26 cellular contexts compared by ENCODE assay signal in genomic region chr16:892006-892405, GRCh38.
"Had no signal": no experiment of that assay in that cellular context is flagged by ENCODE, and none has a peak within 500 bp of the region (broad histone marks: within the 10 kb centered on the region; RNA-seq: fewer than 3 reads in every experiment).

No MANE protein-coding gene starts in this region.

- H3K36me3 Mint-ChIP-seq: natural killer cell, type B pancreatic cell had no signal

- H3K9me3 ChIP-seq: pancreas, prostate gland, right atrium auricular region, right lobe of liver, sigmoid colon, stomach, thoracic aorta, thyroid gland, tibial nerve, upper lobe of right lung, uterus had no signal

- H3K4me1 ChIP-seq: pancreas, prostate gland, right lobe of liver, thyroid gland, upper lobe of right lung, uterus had no signal

- H3K36me3 ChIP-seq: pancreas, prostate gland, right atrium auricular region, right lobe of liver, uterus had no signal

- H3K27ac Mint-ChIP-seq: naive thymus-derived CD4-positive, alpha-beta T cell; natural killer cell; nephron; stimulated activated effector memory CD8-positive, alpha-beta T cell treated with anti-CD3 and anti-CD28 coated beads, Interleukin-12 subunit alpha, Interleukin-12 subunit beta, amount 100 ng/mL, for 72 hours; stimulated activated naive B cell treated with anti-CD40 and anti-IgM and Interleukin-4, amounts not matched to agents 10 μg/mL and 1 μg/mL and 100 μg/mL, for 72 hours; stimulated activated naive CD8-positive, alpha-beta T cell treated with anti-CD3 and anti-CD28 coated beads, Interleukin-15, Interleukin-2, amounts not matched to agents 100 ng/mL and 50 ng/mL, for 24 hours; type B pancreatic cell had no signal

- H3K27me3 Mint-ChIP-seq: naive thymus-derived CD4-positive, alpha-beta T cell; stimulated activated naive B cell treated with anti-CD40 and anti-IgM and Interleukin-4, amounts not matched to agents 10 μg/mL and 1 μg/mL and 100 μg/mL, for 72 hours; stimulated activated naive CD8-positive, alpha-beta T cell treated with anti-CD3 and anti-CD28 coated beads, Interleukin-15, Interleukin-2, amounts not matched to agents 100 ng/mL and 50 ng/mL, for 24 hours; type B pancreatic cell had no signal

- H3K4me3 Mint-ChIP-seq: naive thymus-derived CD4-positive, alpha-beta T cell; natural killer cell; nephron; stimulated activated effector memory CD8-positive, alpha-beta T cell treated with anti-CD3 and anti-CD28 coated beads, Interleukin-12 subunit alpha, Interleukin-12 subunit beta, amount 100 ng/mL, for 72 hours; stimulated activated naive B cell treated with anti-CD40 and anti-IgM and Interleukin-4, amounts not matched to agents 10 μg/mL and 1 μg/mL and 100 μg/mL, for 72 hours; stimulated activated naive CD8-positive, alpha-beta T cell treated with anti-CD3 and anti-CD28 coated beads, Interleukin-15, Interleukin-2, amounts not matched to agents 100 ng/mL and 50 ng/mL, for 24 hours; type B pancreatic cell had no signal

- H3K4me1 Mint-ChIP-seq: natural killer cell; stimulated activated naive B cell treated with anti-CD40 and anti-IgM and Interleukin-4, amounts not matched to agents 10 μg/mL and 1 μg/mL and 100 μg/mL, for 72 hours had no signal

- ATAC-seq: naive thymus-derived CD4-positive, alpha-beta T cell; natural killer cell; pancreas; right lobe of liver; stimulated activated effector memory CD8-positive, alpha-beta T cell treated with anti-CD3 and anti-CD28 coated beads, Interleukin-12 subunit alpha, Interleukin-12 subunit beta, amount 100 ng/mL, for 72 hours; stimulated activated naive B cell treated with anti-CD40 and anti-IgM and Interleukin-4, amounts not matched to agents 10 μg/mL and 1 μg/mL and 100 μg/mL, for 72 hours; upper lobe of right lung had no signal

- DNase-seq: naive thymus-derived CD4-positive, alpha-beta T cell; natural killer cell; occipital lobe; retina; right lobe of liver; sigmoid colon; small intestine; stimulated activated CD4-positive, alpha-beta T cell treated with anti-CD3 and anti-CD28 coated beads, Interleukin-15, amount 100 ng/mL, for 24 hours; stimulated activated CD4-positive, alpha-beta T cell treated with anti-CD3 and anti-CD28 coated beads, Interleukin-2, amount 100 ng/mL, for 24 hours; stimulated activated CD4-positive, alpha-beta T cell treated with anti-CD3 and anti-CD28 coated beads, Interleukin-2, amount 100 ng/mL, for 48 hours; stimulated activated CD4-positive, alpha-beta T cell treated with anti-CD3 and anti-CD28 coated beads, Interleukin-4, amount 100 ng/mL, for 24 hours; stimulated activated naive B cell treated with anti-CD40 and anti-IgM and Interleukin-4, amounts not matched to agents 10 μg/mL and 1 μg/mL and 100 μg/mL, for 72 hours; stimulated activated naive CD4-positive, alpha-beta T cell treated with Interleukin-2 at 50 U/mL for 16 hours; stomach; thyroid gland; upper lobe of right lung; uterus had no signal

- H3K9me3 Mint-ChIP-seq: naive thymus-derived CD4-positive, alpha-beta T cell; natural killer cell; nephron; stimulated activated effector memory CD8-positive, alpha-beta T cell treated with anti-CD3 and anti-CD28 coated beads, Interleukin-12 subunit alpha, Interleukin-12 subunit beta, amount 100 ng/mL, for 72 hours; stimulated activated naive B cell treated with anti-CD40 and anti-IgM and Interleukin-4, amounts not matched to agents 10 μg/mL and 1 μg/mL and 100 μg/mL, for 72 hours; stimulated activated naive CD8-positive, alpha-beta T cell treated with anti-CD3 and anti-CD28 coated beads, Interleukin-15, Interleukin-2, amounts not matched to agents 100 ng/mL and 50 ng/mL, for 24 hours; type B pancreatic cell had no signal

- H3K4me3 ChIP-seq: pancreas, prostate gland, right atrium auricular region, right lobe of liver, sigmoid colon, stomach, thoracic aorta, thyroid gland, tibial nerve, upper lobe of right lung, uterus had no signal

- H3K27me3 ChIP-seq: pancreas, right atrium auricular region, right lobe of liver, sigmoid colon, stomach, thyroid gland, tibial nerve, upper lobe of right lung, uterus had no signal

- H3K27ac ChIP-seq: pancreas, prostate gland, right atrium auricular region, right lobe of liver, sigmoid colon, stomach, thoracic aorta, thyroid gland, tibial nerve, upper lobe of right lung, uterus had no signal
